Comparison of ENCODE assay signal across 8 cellular contexts in genomic region chr4:152485726-152486276, GRCh38. TPM values are rescaled to one million over a fixed set of nuclear protein-coding genes. Genes with fewer than 3 reads are reported as not detected.
A peak's percentile ranks its signal among the peaks of the same experiment; 100 is the strongest.
DNase-seq lines count a peak whose midpoint lies in the region; ATAC-seq and TF ChIP-seq lines count a peak whose summit lies in the region.

No MANE protein-coding gene starts in this region.

- no peaks in the 10 kb centered on the region for H3K9me3 Mint-ChIP-seq in osteocyte (ENCODE audit: unreplicated experiment)

- peaks cover 31% of the 10 kb centered on the region for H3K4me1 Mint-ChIP-seq in osteocyte (ENCODE audit: unreplicated experiment)

- peaks cover 2% of the 10 kb centered on the region for H3K36me3 Mint-ChIP-seq in osteocyte (ENCODE audit: unreplicated experiment)

- peak overlapping the region; percentile 67 for H3K27ac Mint-ChIP-seq in osteocyte (ENCODE audit: unreplicated experiment)

- in situ Hi-C loops in astrocyte of the cerebellum (cut with HindIII; ENCODE audit: low sequenced_read_pairs) = no loop called here

- peak overlapping the region; percentile 45 for H3K4me3 Mint-ChIP-seq in osteocyte (ENCODE audit: unreplicated experiment)

- peak; percentile 93 for ATAC-seq in GM19467 (IDR thresholded peaks at IDR 0.05; ENCODE audit: unreplicated experiment)
- peak; percentile 97 for ATAC-seq in HG03460 (IDR thresholded peaks at IDR 0.05; ENCODE audit: unreplicated experiment)

- peak; percentile 7 for DNase-seq in GM03348 (ENCODE audit: low spot score)
- peak; percentile 79 for DNase-seq in astrocyte of the cerebellum (ENCODE audit: low read depth)
- DNase-seq in osteocyte (ENCODE audit: extremely low spot score, unreplicated experiment) = no peak
- no peak for DNase-seq in NCI-H774 (lab: John Stamatoyannopoulos, UW)
- no peak for DNase-seq in epidermal melanocyte (ENCODE audit: insufficient read length, low spot score)
- DNase-seq in NCI-H526 treated with DMSO at 0.1 percent for 48 hours (lab: John Stamatoyannopoulos, UW) = no peak

- TF ChIP-seq CTCF in astrocyte of the cerebellum (IDR thresholded peaks at IDR 0.05; ENCODE audit: low read depth, low read length, missing control alignments) = no peak
- no peak for TF ChIP-seq CTCF in osteocyte (IDR thresholded peaks at IDR 0.05)

- H3K4me3 ChIP-seq in astrocyte of the cerebellum (ENCODE audit: low read depth, low read length) = no peak overlapping the region

- H3K27me3 Mint-ChIP-seq in osteocyte (ENCODE audit: unreplicated experiment) = no peaks in the 10 kb centered on the region

RNA-seq across cellular contexts. Expression of gene FBXW7, which starts 50.1 kb away (rescaled TPM):
- total RNA-seq in osteocyte = 21.0 and 21.5 TPM in 2 replicates

Comparison
In these comparisons a context has a peak if more than half of its experiments do, and no peak if none do; other contexts are left out.
1. DNase-seq: peak in GM03348 (single experiment) and astrocyte of the cerebellum (single experiment); none in osteocyte (single experiment), NCI-H774 (single experiment), epidermal melanocyte (single experiment) and NCI-H526 treated with DMSO at 0.1 percent for 48 hours (single experiment).